In the genomic region with DNA sequence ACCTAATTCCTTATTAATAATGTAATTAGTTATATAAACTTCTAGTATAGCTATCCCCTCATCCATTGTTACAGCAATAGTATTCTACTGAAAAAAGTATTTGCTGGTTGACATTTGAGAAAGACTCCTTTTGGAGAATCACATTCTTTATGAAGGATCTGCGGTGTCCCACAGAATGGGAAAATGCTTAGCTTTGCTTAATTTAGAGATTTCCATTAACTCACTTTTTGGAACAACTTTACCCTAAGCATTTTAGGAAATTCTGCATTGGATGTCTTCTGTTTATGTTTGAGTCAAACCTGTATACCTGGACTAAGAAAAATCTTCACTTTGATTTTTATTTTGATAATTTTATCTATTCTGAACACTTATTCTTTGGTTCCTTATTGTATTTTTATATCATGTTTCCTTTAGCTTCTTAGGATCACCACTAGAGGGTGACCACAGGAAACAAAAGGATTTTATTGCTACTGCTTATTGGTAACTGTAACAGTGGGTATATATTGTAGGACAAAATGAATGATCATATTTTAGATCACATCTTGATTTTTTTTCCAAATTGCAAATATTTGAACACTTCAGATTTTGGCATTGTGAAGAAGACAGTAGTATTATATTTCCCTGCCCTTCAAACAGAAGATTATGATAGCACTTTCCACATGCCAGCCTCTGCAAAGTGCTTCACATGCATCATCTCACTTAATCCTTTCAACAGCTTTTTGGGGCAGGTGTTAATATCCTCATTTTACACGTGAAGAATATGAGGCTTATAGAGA, we compare ENCODE assay signal across 1 cellular context.
TF ChIP-seq lines count a peak whose summit lies in the region.

No MANE protein-coding gene starts in this region.

TF ChIP-seq in HepG2, 621 proteins besides CTCF, POLR2A, EP300 and RAD21 (continued from another document):
- TF ChIP-seq, protein P1, sequence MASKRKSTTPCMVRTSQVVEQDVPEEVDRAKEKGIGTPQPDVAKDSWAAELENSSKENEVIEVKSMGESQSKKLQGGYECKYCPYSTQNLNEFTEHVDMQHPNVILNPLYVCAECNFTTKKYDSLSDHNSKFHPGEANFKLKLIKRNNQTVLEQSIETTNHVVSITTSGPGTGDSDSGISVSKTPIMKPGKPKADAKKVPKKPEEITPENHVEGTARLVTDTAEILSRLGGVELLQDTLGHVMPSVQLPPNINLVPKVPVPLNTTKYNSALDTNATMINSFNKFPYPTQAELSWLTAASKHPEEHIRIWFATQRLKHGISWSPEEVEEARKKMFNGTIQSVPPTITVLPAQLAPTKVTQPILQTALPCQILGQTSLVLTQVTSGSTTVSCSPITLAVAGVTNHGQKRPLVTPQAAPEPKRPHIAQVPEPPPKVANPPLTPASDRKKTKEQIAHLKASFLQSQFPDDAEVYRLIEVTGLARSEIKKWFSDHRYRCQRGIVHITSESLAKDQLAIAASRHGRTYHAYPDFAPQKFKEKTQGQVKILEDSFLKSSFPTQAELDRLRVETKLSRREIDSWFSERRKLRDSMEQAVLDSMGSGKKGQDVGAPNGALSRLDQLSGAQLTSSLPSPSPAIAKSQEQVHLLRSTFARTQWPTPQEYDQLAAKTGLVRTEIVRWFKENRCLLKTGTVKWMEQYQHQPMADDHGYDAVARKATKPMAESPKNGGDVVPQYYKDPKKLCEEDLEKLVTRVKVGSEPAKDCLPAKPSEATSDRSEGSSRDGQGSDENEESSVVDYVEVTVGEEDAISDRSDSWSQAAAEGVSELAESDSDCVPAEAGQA (IDR thresholded peaks at IDR 0.05; ENCODE audit: low read depth): no peak
- TF ChIP-seq, protein P1 (CRISPR knock-in tag; IDR thresholded peaks at IDR 0.05; ENCODE audit: borderline replicate concordance): no peak
- TF ChIP-seq SKIL (CRISPR knock-in tag; IDR thresholded peaks at IDR 0.05; ENCODE audit: borderline replicate concordance): no peak
- TF ChIP-seq ZNF749 (CRISPR knock-in tag; IDR thresholded peaks at IDR 0.05; ENCODE audit: borderline replicate concordance): no peak
- TF ChIP-seq RERE (CRISPR knock-in tag; IDR thresholded peaks at IDR 0.05; ENCODE audit: low read depth): no peak
- TF ChIP-seq TCF7 (IDR thresholded peaks at IDR 0.05; ENCODE audit: low read depth): no peak
- TF ChIP-seq, protein P2, sequence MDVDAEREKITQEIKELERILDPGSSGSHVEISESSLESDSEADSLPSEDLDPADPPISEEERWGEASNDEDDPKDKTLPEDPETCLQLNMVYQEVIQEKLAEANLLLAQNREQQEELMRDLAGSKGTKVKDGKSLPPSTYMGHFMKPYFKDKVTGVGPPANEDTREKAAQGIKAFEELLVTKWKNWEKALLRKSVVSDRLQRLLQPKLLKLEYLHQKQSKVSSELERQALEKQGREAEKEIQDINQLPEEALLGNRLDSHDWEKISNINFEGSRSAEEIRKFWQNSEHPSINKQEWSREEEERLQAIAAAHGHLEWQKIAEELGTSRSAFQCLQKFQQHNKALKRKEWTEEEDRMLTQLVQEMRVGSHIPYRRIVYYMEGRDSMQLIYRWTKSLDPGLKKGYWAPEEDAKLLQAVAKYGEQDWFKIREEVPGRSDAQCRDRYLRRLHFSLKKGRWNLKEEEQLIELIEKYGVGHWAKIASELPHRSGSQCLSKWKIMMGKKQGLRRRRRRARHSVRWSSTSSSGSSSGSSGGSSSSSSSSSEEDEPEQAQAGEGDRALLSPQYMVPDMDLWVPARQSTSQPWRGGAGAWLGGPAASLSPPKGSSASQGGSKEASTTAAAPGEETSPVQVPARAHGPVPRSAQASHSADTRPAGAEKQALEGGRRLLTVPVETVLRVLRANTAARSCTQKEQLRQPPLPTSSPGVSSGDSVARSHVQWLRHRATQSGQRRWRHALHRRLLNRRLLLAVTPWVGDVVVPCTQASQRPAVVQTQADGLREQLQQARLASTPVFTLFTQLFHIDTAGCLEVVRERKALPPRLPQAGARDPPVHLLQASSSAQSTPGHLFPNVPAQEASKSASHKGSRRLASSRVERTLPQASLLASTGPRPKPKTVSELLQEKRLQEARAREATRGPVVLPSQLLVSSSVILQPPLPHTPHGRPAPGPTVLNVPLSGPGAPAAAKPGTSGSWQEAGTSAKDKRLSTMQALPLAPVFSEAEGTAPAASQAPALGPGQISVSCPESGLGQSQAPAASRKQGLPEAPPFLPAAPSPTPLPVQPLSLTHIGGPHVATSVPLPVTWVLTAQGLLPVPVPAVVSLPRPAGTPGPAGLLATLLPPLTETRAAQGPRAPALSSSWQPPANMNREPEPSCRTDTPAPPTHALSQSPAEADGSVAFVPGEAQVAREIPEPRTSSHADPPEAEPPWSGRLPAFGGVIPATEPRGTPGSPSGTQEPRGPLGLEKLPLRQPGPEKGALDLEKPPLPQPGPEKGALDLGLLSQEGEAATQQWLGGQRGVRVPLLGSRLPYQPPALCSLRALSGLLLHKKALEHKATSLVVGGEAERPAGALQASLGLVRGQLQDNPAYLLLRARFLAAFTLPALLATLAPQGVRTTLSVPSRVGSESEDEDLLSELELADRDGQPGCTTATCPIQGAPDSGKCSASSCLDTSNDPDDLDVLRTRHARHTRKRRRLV (CRISPR knock-in tag; IDR thresholded peaks at IDR 0.05): no peak
- no peak for TF ChIP-seq ZNF367 (CRISPR knock-in tag; IDR thresholded peaks at IDR 0.05; ENCODE audit: borderline replicate concordance)
- no peak for TF ChIP-seq TAF15 (IDR thresholded peaks at IDR 0.05; ENCODE audit: low read depth, low read length, poor library complexity, severe bottlenecking)
- peak; percentile 62; the same call in 1 of the 2 replicates for TF ChIP-seq ARID3A (IDR thresholded peaks at IDR 0.05; ENCODE audit: low read depth, low read length)
- TF ChIP-seq MAFF (IDR thresholded peaks at IDR 0.05; ENCODE audit: low read depth, low read length): peak; percentile 77
- no peak for TF ChIP-seq ZFP36L1 (CRISPR knock-in tag; IDR thresholded peaks at IDR 0.05)
- no peak for TF ChIP-seq ZNF747 (CRISPR knock-in tag; IDR thresholded peaks at IDR 0.05; ENCODE audit: borderline replicate concordance)
- no peak for TF ChIP-seq PITX1 (CRISPR knock-in tag; IDR thresholded peaks at IDR 0.05)
- TF ChIP-seq MAX (IDR thresholded peaks at IDR 0.05): no peak
- TF ChIP-seq UBTF (CRISPR knock-in tag; IDR thresholded peaks at IDR 0.05): no peak
TF ChIP-seq in HepG2: peak in this region for 3.
